8 cellular contexts compared by ENCODE assay signal in the genomic region with DNA sequence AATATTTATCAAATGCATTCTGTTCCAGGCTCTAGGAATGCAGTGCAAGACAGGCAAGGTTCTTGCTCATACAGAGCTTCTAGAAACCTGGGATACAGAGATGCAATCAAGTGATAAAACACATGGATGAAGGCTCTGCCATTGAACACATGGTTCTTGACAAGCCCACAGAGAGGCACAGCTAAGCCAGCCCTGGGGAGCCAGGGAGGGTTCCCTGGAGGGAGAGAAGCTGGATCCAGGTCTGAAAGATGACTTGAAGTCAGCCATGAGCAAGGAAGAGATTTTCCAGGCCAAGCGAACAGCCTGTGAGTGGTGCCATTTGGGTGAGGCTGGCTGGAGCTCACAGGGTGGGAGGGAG.
DNase-seq lines count a peak whose midpoint lies in the region; ATAC-seq and TF ChIP-seq lines count a peak whose summit lies in the region.

No MANE protein-coding gene starts in this region.

- no peak for ATAC-seq in effector memory CD8-positive, alpha-beta T cell (replicated peaks)
- no peak for ATAC-seq in HG03354 (IDR thresholded peaks at IDR 0.05; ENCODE audit: poor library complexity, severe bottlenecking, unreplicated experiment)

- peaks cover 24% of the 10 kb centered on the region for H3K36me3 Mint-ChIP-seq in effector memory CD8-positive, alpha-beta T cell (ENCODE audit: insufficient read depth)
- H3K36me3 Mint-ChIP-seq in nephron progenitor cell (ENCODE audit: low read depth) = no peaks in the 10 kb centered on the region

- H3K9me3 Mint-ChIP-seq in effector memory CD8-positive, alpha-beta T cell = no peaks in the 10 kb centered on the region
- H3K9me3 Mint-ChIP-seq in nephron progenitor cell = no peaks in the 10 kb centered on the region

- H3K4me1 Mint-ChIP-seq in effector memory CD8-positive, alpha-beta T cell (ENCODE audit: low read depth in 2 of 2) = peaks cover 55 to 64% of the 10 kb centered on the region in 2 donors
- peaks cover 79% of the 10 kb centered on the region for H3K4me1 Mint-ChIP-seq in nephron progenitor cell

- no peaks in the 10 kb centered on the region for H3K9me3 ChIP-seq in BE2C

- H3K4me1 ChIP-seq in BE2C = peaks cover 40% of the 10 kb centered on the region

- no peak for DNase-seq in BE2C
- DNase-seq in NCI-H69 (lab: John Stamatoyannopoulos, UW) = peak; percentile 46
- no peak for DNase-seq in effector memory CD8-positive, alpha-beta T cell
- no peak for DNase-seq in nephron progenitor cell
- DNase-seq in HUDEP-2 (lab: John Stamatoyannopoulos, UW; ENCODE audit: unreplicated experiment in 76 of 76) = no peak
- DNase-seq in NCI-H510A treated with DMSO at 0.1 percent for 48 hours (lab: John Stamatoyannopoulos, UW) = no peak
- no peak for DNase-seq in HT-29 (ENCODE audit: low spot score)

- H3K4me3 ChIP-seq in BE2C (ENCODE audit: low read depth, low read length) = peak overlapping the region; percentile 44

- H3K36me3 ChIP-seq in BE2C = no peaks in the 10 kb centered on the region

- H3K27me3 ChIP-seq in BE2C = no peaks in the 10 kb centered on the region

- TF ChIP-seq CTCF in BE2C (IDR thresholded peaks at IDR 0.05; ENCODE audit: low read depth, low read length) (no peak), nephron progenitor cell (IDR thresholded peaks at IDR 0.05) (no peak)

- peak overlapping the region; percentile 84 to 96 for H3K27ac Mint-ChIP-seq in effector memory CD8-positive, alpha-beta T cell
- peak overlapping the region; percentile 89 for H3K27ac Mint-ChIP-seq in nephron progenitor cell

- no peaks in the 10 kb centered on the region for H3K27me3 Mint-ChIP-seq in effector memory CD8-positive, alpha-beta T cell
- peaks cover 47% of the 10 kb centered on the region for H3K27me3 Mint-ChIP-seq in nephron progenitor cell (ENCODE audit: low read depth, poor library complexity)

- peak overlapping the region; percentile 67 to 85 for H3K4me3 Mint-ChIP-seq in effector memory CD8-positive, alpha-beta T cell
- peak overlapping the region; percentile 74 for H3K4me3 Mint-ChIP-seq in nephron progenitor cell
